In genomic region chr3:128854382-128854939, GRCh38 we compare ENCODE assay signal across 28 cellular contexts. TPM values are rescaled to one million over a fixed set of nuclear protein-coding genes. Genes with fewer than 3 reads are reported as not detected.
DNase-seq lines count a peak whose midpoint lies in the region; ATAC-seq and TF ChIP-seq lines count a peak whose summit lies in the region.
"Had no signal": no experiment of that assay in that cellular context is flagged by ENCODE, and none has a peak within 500 bp of the region (broad histone marks: within the 10 kb centered on the region; RNA-seq: fewer than 3 reads in every experiment).

No MANE protein-coding gene starts in this region.

- intact Hi-C loops in right cardiac atrium (cut with DNase I): no loop called here

- ATAC-seq in omental fat pad (ENCODE audit: low FRiP score) (no peak), right cardiac atrium (no peak)
- ATAC-seq: left colon had no signal

- DNase-seq in MV-4-11 (lab: John Stamatoyannopoulos, UW) (peak; percentile 97), SKM-1 treated with dmso at 0.1 percent for 144 hours (lab: John Stamatoyannopoulos, UW; ENCODE audit: unreplicated experiment) (peak; percentile 93), kidney tubule cell (ENCODE audit: low spot score) (peak; percentile 15), omental fat pad (ENCODE audit: low spot score) (no peak), right cardiac atrium (no peak), SHP77 treated with DMSO at 0.1 percent for 48 hours (lab: John Stamatoyannopoulos, UW) (no peak), DMS 273 (lab: John Stamatoyannopoulos, UW; ENCODE audit: unreplicated experiment) (no peak)
- DNase-seq: activated CD8-positive, alpha-beta memory T cell treated with anti-CD3 and anti-CD28 coated beads, Interleukin-2, amount 50 U/mL, for 4 hours; activated naive CD8-positive, alpha-beta T cell treated with anti-CD3 and anti-CD28 coated beads for 36 hours; cerebellar nuclear complex; COR-L47; DND-41; foreskin melanocyte; HFFc6; left colon; NCI-H1048; NCI-H1694 treated with DMSO at 0.1 percent for 48 hours; NCI-H2171 treated with DMSO at 0.1 percent for 48 hours; NCI-H524; nucleus accumbens; small intestine; stimulated activated CD4-positive, alpha-beta T cell treated with anti-CD3 and anti-CD28 coated beads, Interleukin-2, amount 100 ng/mL, for 24 hours; substantia nigra; T-helper 9 cell; uterus had no signal

- H3K27ac ChIP-seq in BLaER1 treated with 17β-estradiol and CSF1 and Interleukin-3, amounts not matched to agents 10 nM and 100 nM: peak overlapping the region in 9 of 11 experiments; percentile 59 to 84 (median 76); a peak in 18 of 22 replicates
- no peak overlapping the region for H3K27ac ChIP-seq in right cardiac atrium (ENCODE audit: low read length)
- H3K27ac ChIP-seq: esophagus muscularis mucosa, RWPE1, uterus had no signal

- H3K4me2 ChIP-seq in BLaER1 treated with 17β-estradiol and CSF1 and Interleukin-3, amounts not matched to agents 10 nM and 100 nM: peak overlapping the region in 2 of 11 experiments; percentile 3 to 4; a peak in 1 of 22 replicates

- 78% methylated on average over 5 of the region's 5 CpGs for WGBS in right cardiac atrium

- TF ChIP-seq CTCF in omental fat pad (IDR thresholded peaks at IDR 0.05): no peak

- no peaks in the 10 kb centered on the region for H4K20me1 ChIP-seq in BLaER1 treated with 17β-estradiol and CSF1 and Interleukin-3, amounts not matched to agents 10 nM and 100 nM

- H3K4me1 ChIP-seq in BLaER1 treated with 17β-estradiol and CSF1 and Interleukin-3, amounts not matched to agents 10 nM and 100 nM: peaks cover 0 to 32% (median 18%) of the 10 kb centered on the region in 10 experiments; a peak in 16 of 20 replicates
- H3K4me1 ChIP-seq in right cardiac atrium (ENCODE audit: control insufficient read depth, insufficient read depth, low read length): no peaks in the 10 kb centered on the region
- H3K4me1 ChIP-seq: esophagus muscularis mucosa, uterus had no signal

- H3K4me3 ChIP-seq in BLaER1 treated with 17β-estradiol and CSF1 and Interleukin-3, amounts not matched to agents 10 nM and 100 nM: peak overlapping the region in 8 of 10 experiments; percentile 16 to 42 (median 30); a peak in 9 of 20 replicates
- H3K4me3 ChIP-seq in right cardiac atrium (ENCODE audit: low read length): no peak overlapping the region
- H3K4me3 ChIP-seq: esophagus muscularis mucosa, uterus had no signal

- peak overlapping the region in 7 of 11 experiments; percentile 39 to 70 (median 58); a peak in 10 of 22 replicates for H3K9ac ChIP-seq in BLaER1 treated with 17β-estradiol and CSF1 and Interleukin-3, amounts not matched to agents 10 nM and 100 nM

- H3K27me3 ChIP-seq in BLaER1 treated with 17β-estradiol and CSF1 and Interleukin-3, amounts not matched to agents 10 nM and 100 nM: no peaks in the 10 kb centered on the region
- no peaks in the 10 kb centered on the region for H3K27me3 ChIP-seq in right cardiac atrium (ENCODE audit: control insufficient read depth, insufficient read depth)
- H3K27me3 ChIP-seq: esophagus muscularis mucosa, uterus had no signal

- H3K36me3 ChIP-seq in BLaER1 treated with 17β-estradiol and CSF1 and Interleukin-3, amounts not matched to agents 10 nM and 100 nM: peaks cover 12 to 53% (median 46%) of the 10 kb centered on the region in 11 experiments; a peak in 20 of 22 replicates
- H3K36me3 ChIP-seq: esophagus muscularis mucosa, uterus had no signal

- peaks cover 73 to 83% (median 81%) of the 10 kb centered on the region in 11 experiments for H3K9me3 ChIP-seq in BLaER1 treated with 17β-estradiol and CSF1 and Interleukin-3, amounts not matched to agents 10 nM and 100 nM (replicated peaks in 1 of 11)
- H3K9me3 ChIP-seq in right cardiac atrium (ENCODE audit: control insufficient read depth, low read length): peaks cover 2% of the 10 kb centered on the region

RNA-seq across cellular contexts. Expression of gene ACAD9, which starts 25.0 kb away (rescaled TPM):
- total RNA-seq in omental fat pad (10 to 100 TPM; 36.2 to 48.9 (median 46.8) TPM), right cardiac atrium (10 to 100 TPM; 34.7 to 42.4 (median 38.6) TPM)
- 31.1 TPM for polyA plus RNA-seq in right cardiac atrium

Comparison
In these comparisons a context has a peak if more than half of its experiments do, and no peak if none do; other contexts are left out.
1. DNase-seq: peak in MV-4-11 (single experiment), SKM-1 treated with dmso at 0.1 percent for 144 hours (single experiment) and kidney tubule cell (single experiment); none in omental fat pad (single experiment), right cardiac atrium (0 of 3), SHP77 treated with DMSO at 0.1 percent for 48 hours (single experiment) and DMS 273 (single experiment).